In the genomic region with DNA sequence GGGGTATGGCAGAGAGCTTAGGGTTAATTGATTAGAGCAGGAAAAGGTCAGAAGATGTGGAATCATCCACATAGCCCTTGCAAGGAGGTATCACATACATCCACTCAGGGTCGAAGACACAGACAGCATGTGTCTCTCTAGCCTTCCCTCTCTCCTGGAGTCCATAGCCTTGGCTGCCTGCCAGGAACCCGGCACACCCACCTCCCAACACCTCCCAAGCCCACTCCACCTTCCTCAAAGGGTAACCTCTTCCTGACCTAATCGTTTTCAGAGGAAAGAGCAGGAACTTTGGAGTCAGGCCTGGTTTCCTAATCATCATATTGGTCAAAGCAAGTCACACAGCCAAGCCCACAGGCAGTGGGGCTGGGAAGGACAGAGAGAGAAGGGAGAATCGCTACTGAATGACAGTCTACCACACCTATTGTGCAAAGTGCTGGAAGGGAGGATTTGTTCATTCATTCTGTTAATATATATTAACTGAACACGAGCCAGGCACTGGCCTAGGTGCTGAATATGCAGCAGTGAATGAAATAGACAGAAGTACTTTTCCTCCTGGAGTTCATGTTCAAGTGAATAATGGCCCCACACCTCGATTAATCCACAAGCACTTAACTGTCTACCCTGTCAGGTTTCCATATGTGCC, we compare ENCODE assay signal across 1 cellular context.
A peak's percentile ranks its signal among the peaks of the same experiment; 100 is the strongest.
TF ChIP-seq lines count a peak whose summit lies in the region.

No MANE protein-coding gene starts in this region.

TF ChIP-seq in GM23338, 12 proteins besides CTCF, POLR2A, EP300 and RAD21:
- TF ChIP-seq, protein P1, sequence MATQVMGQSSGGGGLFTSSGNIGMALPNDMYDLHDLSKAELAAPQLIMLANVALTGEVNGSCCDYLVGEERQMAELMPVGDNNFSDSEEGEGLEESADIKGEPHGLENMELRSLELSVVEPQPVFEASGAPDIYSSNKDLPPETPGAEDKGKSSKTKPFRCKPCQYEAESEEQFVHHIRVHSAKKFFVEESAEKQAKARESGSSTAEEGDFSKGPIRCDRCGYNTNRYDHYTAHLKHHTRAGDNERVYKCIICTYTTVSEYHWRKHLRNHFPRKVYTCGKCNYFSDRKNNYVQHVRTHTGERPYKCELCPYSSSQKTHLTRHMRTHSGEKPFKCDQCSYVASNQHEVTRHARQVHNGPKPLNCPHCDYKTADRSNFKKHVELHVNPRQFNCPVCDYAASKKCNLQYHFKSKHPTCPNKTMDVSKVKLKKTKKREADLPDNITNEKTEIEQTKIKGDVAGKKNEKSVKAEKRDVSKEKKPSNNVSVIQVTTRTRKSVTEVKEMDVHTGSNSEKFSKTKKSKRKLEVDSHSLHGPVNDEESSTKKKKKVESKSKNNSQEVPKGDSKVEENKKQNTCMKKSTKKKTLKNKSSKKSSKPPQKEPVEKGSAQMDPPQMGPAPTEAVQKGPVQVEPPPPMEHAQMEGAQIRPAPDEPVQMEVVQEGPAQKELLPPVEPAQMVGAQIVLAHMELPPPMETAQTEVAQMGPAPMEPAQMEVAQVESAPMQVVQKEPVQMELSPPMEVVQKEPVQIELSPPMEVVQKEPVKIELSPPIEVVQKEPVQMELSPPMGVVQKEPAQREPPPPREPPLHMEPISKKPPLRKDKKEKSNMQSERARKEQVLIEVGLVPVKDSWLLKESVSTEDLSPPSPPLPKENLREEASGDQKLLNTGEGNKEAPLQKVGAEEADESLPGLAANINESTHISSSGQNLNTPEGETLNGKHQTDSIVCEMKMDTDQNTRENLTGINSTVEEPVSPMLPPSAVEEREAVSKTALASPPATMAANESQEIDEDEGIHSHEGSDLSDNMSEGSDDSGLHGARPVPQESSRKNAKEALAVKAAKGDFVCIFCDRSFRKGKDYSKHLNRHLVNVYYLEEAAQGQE (IDR thresholded peaks at IDR 0.05; ENCODE audit: unreplicated experiment): peak; percentile 62
- TF ChIP-seq, protein P2, sequence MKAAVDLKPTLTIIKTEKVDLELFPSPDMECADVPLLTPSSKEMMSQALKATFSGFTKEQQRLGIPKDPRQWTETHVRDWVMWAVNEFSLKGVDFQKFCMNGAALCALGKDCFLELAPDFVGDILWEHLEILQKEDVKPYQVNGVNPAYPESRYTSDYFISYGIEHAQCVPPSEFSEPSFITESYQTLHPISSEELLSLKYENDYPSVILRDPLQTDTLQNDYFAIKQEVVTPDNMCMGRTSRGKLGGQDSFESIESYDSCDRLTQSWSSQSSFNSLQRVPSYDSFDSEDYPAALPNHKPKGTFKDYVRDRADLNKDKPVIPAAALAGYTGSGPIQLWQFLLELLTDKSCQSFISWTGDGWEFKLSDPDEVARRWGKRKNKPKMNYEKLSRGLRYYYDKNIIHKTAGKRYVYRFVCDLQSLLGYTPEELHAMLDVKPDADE (IDR thresholded peaks at IDR 0.05): no peak
